Comparison of ENCODE assay signal across 15 cellular contexts in genomic region chr1:25701030-25701785, GRCh38.
DNase-seq lines count a peak whose midpoint lies in the region; ATAC-seq, FAIRE-seq and TF ChIP-seq lines count a peak whose summit lies in the region.
"Had no signal": no experiment of that assay in that cellular context is flagged by ENCODE, and none has a peak within 500 bp of the region (broad histone marks: within the 10 kb centered on the region; RNA-seq: fewer than 3 reads in every experiment).

No MANE protein-coding gene starts in this region.

- H2AFZ ChIP-seq in H1 (ENCODE audit: low read length), result no peak overlapping the region

- no peak overlapping the region for H3K56ac ChIP-seq in H1 (replicated peaks; ENCODE audit: insufficient read length, low read depth, low read length)

- H2BK20ac ChIP-seq in H1 (ENCODE audit: low read length), result peak overlapping the region; percentile 91

- peak overlapping the region; percentile 95; the same call in 1 of the 2 replicates for H2BK12ac ChIP-seq in H1 (ENCODE audit: low read depth, low read length)

- H3K23me2 ChIP-seq in H1 (ENCODE audit: low read depth, low read length), result no peaks in the 10 kb centered on the region

- no peak for FAIRE-seq in H1 (lab: Jason Lieb, UNC)
- FAIRE-seq: G401.6 had no signal

- no peak for ATAC-seq in thoracic aorta (ENCODE audit: insufficient number of reproducible peaks, low FRiP score, low read depth)
- ATAC-seq in GM19455 (IDR thresholded peaks at IDR 0.05; ENCODE audit: unreplicated experiment), result no peak
- ATAC-seq: activated CD8-positive, alpha-beta memory T cell treated with anti-CD3 and anti-CD28 coated beads, Interleukin-2, amount 10 ng/mL, durations not matched to agents 7 days and 5 days had no signal

- whole genome bisulfite sequencing in H1 (ENCODE audit: extremely low coverage in 1 of 2, insufficient coverage in 1 of 2, insufficient read length in 1 of 2, insufficient replicate concordance in 2 of 2, low coverage in 1 of 2, low lambda C conversion rate in 2 of 2, missing lambda C conversion rate in 1 of 2), 2 experiments, result 88% methylated on average over 9 of the region's 9 CpGs; no CpG with 5 or more reads in 1 of the 2 experiments

- peak overlapping the region in 2 of 3 experiments; percentile 63 to 93 for H3K27ac Mint-ChIP-seq in nephron
- H3K27ac Mint-ChIP-seq: activated CD8-positive, alpha-beta memory T cell treated with anti-CD3 and anti-CD28 coated beads, Interleukin-2, amount 10 ng/mL, durations not matched to agents 7 days and 5 days; mesothelial cell of epicardium; progenitor cell of endocrine pancreas had no signal

- POLR2A ChIA-PET in H1 (lab: Charles Lee; ENCODE audit: partially characterized antibody), result interaction anchor here (1.2 to 1.3 kb wide), 3 partner anchors 46 to 85 kb away, joined by 3 read pairs; no protein-coding TSS in a partner anchor

- peaks cover 1% of the 10 kb centered on the region for H3K27me3 Mint-ChIP-seq in nephron (ENCODE audit: low read depth)
- H3K27me3 Mint-ChIP-seq: CD4-positive, alpha-beta T cell had no signal

- H3K27ac ChIP-seq in Peyer's patch (peak overlapping the region in 3 of 4 donors; percentile 38 to 86 (median 52)), H1 (ENCODE audit: low read depth, low read length) (no peak overlapping the region), thoracic aorta (peak overlapping the region; percentile 16 to 56)
- H3K27ac ChIP-seq: SJCRH30 had no signal

- CTCF ChIA-PET in H1 (lab: Charles Lee; ENCODE audit: partially characterized antibody), result interaction anchor here (1.0 to 4.2 kb wide), 8 partner anchors 9 to 129 kb away, joined by 3 to 18 read pairs (median 5); partner anchors contain the start of gene SELENON

- H3K9me3 ChIP-seq in Peyer's patch (no peaks in the 10 kb centered on the region), H1 (ENCODE audit: insufficient read depth in 2 of 2, low read depth in 1 of 2, low read length in 1 of 2) (no peaks in the 10 kb centered on the region), thoracic aorta (no peaks in the 10 kb centered on the region)
- H3K9me3 ChIP-seq: SJCRH30 had no signal

- no peak overlapping the region for H4K8ac ChIP-seq in H1 (ENCODE audit: extremely low read depth, insufficient read depth, low read length)

- no peak overlapping the region for H3K4me3 Mint-ChIP-seq in nephron
- H3K4me3 Mint-ChIP-seq: activated CD8-positive, alpha-beta memory T cell treated with anti-CD3 and anti-CD28 coated beads, Interleukin-2, amount 10 ng/mL, durations not matched to agents 7 days and 5 days; CD4-positive, alpha-beta T cell; mesothelial cell of epicardium had no signal

- peaks cover 0 to 38% (median 0%) of the 10 kb centered on the region in 4 donors for H3K4me1 ChIP-seq in Peyer's patch
- peaks cover 21 to 32% (median 29%) of the 10 kb centered on the region in 4 experiments for H3K4me1 ChIP-seq in H1 (replicated peaks in 1 of 4; ENCODE audit: control insufficient read depth in 3 of 4, insufficient read depth in 4 of 4, low read length in 3 of 4)
- H3K4me1 ChIP-seq in thoracic aorta (ENCODE audit: control insufficient read depth in 1 of 2, low read depth in 2 of 2), result peaks cover 36 to 74% of the 10 kb centered on the region in 2 donors

- H3K36me3 Mint-ChIP-seq in nephron (ENCODE audit: low read depth), result no peaks in the 10 kb centered on the region
- H3K36me3 Mint-ChIP-seq: mesothelial cell of epicardium had no signal

- H3K27me3 ChIP-seq in Peyer's patch (no peaks in the 10 kb centered on the region), H1 (replicated peaks in 1 of 4; ENCODE audit: control insufficient read depth in 3 of 4, extremely low read depth in 1 of 4, insufficient read depth in 3 of 4, low read length in 3 of 4) (no peaks in the 10 kb centered on the region), thoracic aorta (replicated peaks; ENCODE audit: insufficient read depth) (no peaks in the 10 kb centered on the region)
- H3K27me3 ChIP-seq: SJCRH30 had no signal

- peak overlapping the region; percentile 27 for H3K4ac ChIP-seq in H1 (replicated peaks; ENCODE audit: insufficient read length, low read depth, low read length)

- H3K4me1 Mint-ChIP-seq in nephron, result peaks cover 72% of the 10 kb centered on the region

- H4K5ac ChIP-seq in H1 (ENCODE audit: insufficient read length, low read depth, low read length), result no peak overlapping the region

- TF ChIP-seq RAD21 in H1 (IDR thresholded peaks at IDR 0.05 in 1 of 2, conservative IDR thresholded peaks at IDR 0.05 in 1 of 2; ENCODE audit: low read depth in 2 of 2, low read length in 2 of 2), result no peak

- no peak overlapping the region for H3K23ac ChIP-seq in H1 (ENCODE audit: insufficient read length)

- H2BK5ac ChIP-seq in H1 (ENCODE audit: low read depth, low read length), result peak overlapping the region; percentile 73; the same call in 1 of the 2 replicates

- H2BK120ac ChIP-seq in H1 (replicated peaks; ENCODE audit: low read depth, low read length), result no peak overlapping the region

- TF ChIP-seq EP300 in H1 (IDR thresholded peaks at IDR 0.05; ENCODE audit: borderline replicate concordance in 1 of 2, low read depth in 2 of 2, low read length in 2 of 2), result no peak

- H3K14ac ChIP-seq in H1 (ENCODE audit: insufficient read length), result no peak overlapping the region

- H3K36me3 ChIP-seq in Peyer's patch (no peaks in the 10 kb centered on the region), H1 (ENCODE audit: control insufficient read depth in 2 of 4, insufficient read depth in 4 of 4, low read length in 3 of 4) (no peaks in the 10 kb centered on the region), thoracic aorta (no peaks in the 10 kb centered on the region)

- H3K9ac ChIP-seq in H1 (replicated peaks in 1 of 4; ENCODE audit: extremely low read depth in 1 of 4, low read depth in 3 of 4, low read length in 3 of 4), result no peak overlapping the region

- H3K4me2 ChIP-seq in H1 (ENCODE audit: insufficient read depth in 1 of 2, low read depth in 2 of 2, low read length in 2 of 2), result no peak overlapping the region

- peak overlapping the region; percentile 62; the same call in 1 of the 2 replicates for H3K18ac ChIP-seq in H1 (ENCODE audit: extremely low read depth, low read length)

- H3K4me3 ChIP-seq in Peyer's patch (no peak overlapping the region), H1 (ENCODE audit: extremely low read depth in 1 of 4, insufficient read depth in 2 of 4, low read depth in 3 of 4, low read length in 4 of 4) (no peak overlapping the region), thoracic aorta (no peak overlapping the region)
- H3K4me3 ChIP-seq: SJCRH30 had no signal

- no peaks in the 10 kb centered on the region for H3K79me2 ChIP-seq in H1 (ENCODE audit: control insufficient read depth in 1 of 2, insufficient read depth in 2 of 2, low read length in 2 of 2)

- H2BK15ac ChIP-seq in H1 (ENCODE audit: low read length), result peak overlapping the region; percentile 94

- TF ChIP-seq CTCF in Peyer's patch (IDR thresholded peaks at IDR 0.05), result no peak
- no peak for TF ChIP-seq CTCF in H1 (IDR thresholded peaks at IDR 0.05; ENCODE audit: control extremely low read depth in 1 of 3, insufficient read depth in 1 of 3, low read depth in 1 of 3, low read length in 3 of 3)
- TF ChIP-seq CTCF in nephron (IDR thresholded peaks at IDR 0.05; ENCODE audit: unreplicated experiment in 3 of 3), result no peak
- TF ChIP-seq CTCF in thoracic aorta (IDR thresholded peaks at IDR 0.05), result no peak

- DNase-seq in Peyer's patch, result no peak
- no peak for DNase-seq in H1 (ENCODE audit: low read depth in 1 of 2, low spot score in 2 of 2)
- DNase-seq in thoracic aorta (ENCODE audit: low spot score), result no peak
- no peak for DNase-seq in SKM-1 (lab: John Stamatoyannopoulos, UW; ENCODE audit: unreplicated experiment)
- DNase-seq in stimulated activated naive CD4-positive, alpha-beta T cell (lab: John Stamatoyannopoulos, UW), result no peak
- DNase-seq: activated CD8-positive, alpha-beta memory T cell treated with anti-CD3 and anti-CD28 coated beads, Interleukin-2, amount 10 ng/mL, durations not matched to agents 7 days and 5 days; PC-3; SJCRH30; stimulated activated CD4-positive, alpha-beta T cell treated with anti-CD3 and anti-CD28 coated beads, Interleukin-4, amount 100 ng/mL, for 4 hours had no signal

- no peaks in the 10 kb centered on the region for H3K79me1 ChIP-seq in H1 (ENCODE audit: low read depth, low read length)

- H2AK5ac ChIP-seq in H1 (ENCODE audit: low read depth, low read length), result peak overlapping the region; percentile 88

- no peak for TF ChIP-seq POLR2A in Peyer's patch (IDR thresholded peaks at IDR 0.05)
- TF ChIP-seq POLR2A in H1 (IDR thresholded peaks at IDR 0.05; ENCODE audit: control extremely low read depth in 1 of 2, low read depth in 2 of 2, low read length in 2 of 2), result no peak

- peak overlapping the region; percentile 75 for H4K91ac ChIP-seq in H1 (replicated peaks; ENCODE audit: insufficient read length, low read length)

- no peaks in the 10 kb centered on the region for H3K9me3 Mint-ChIP-seq in nephron
- H3K9me3 Mint-ChIP-seq: CD4-positive, alpha-beta T cell; mesothelial cell of epicardium had no signal

- H4K20me1 ChIP-seq in H1 (replicated peaks in 1 of 2; ENCODE audit: control insufficient read depth in 1 of 2, insufficient read depth in 2 of 2, low read length in 2 of 2), result no peaks in the 10 kb centered on the region

TF ChIP-seq in H1, 55 proteins besides CTCF, POLR2A, EP300 and RAD21:
- TF ChIP-seq HDAC6 (IDR thresholded peaks at IDR 0.05; ENCODE audit: low read depth, low read length) (no peak), CHD2 (IDR thresholded peaks at IDR 0.05; ENCODE audit: low read length) (no peak), ATF3 (IDR thresholded peaks at IDR 0.05; ENCODE audit: insufficient read depth, low read depth, low read length) (no peak), TCF12 (IDR thresholded peaks at IDR 0.05; ENCODE audit: low read depth, low read length) (no peak), ZNF274 (IDR thresholded peaks at IDR 0.05; ENCODE audit: borderline replicate concordance, extremely low read depth, low read length) (no peak), SRF (IDR thresholded peaks at IDR 0.05; ENCODE audit: low read depth, low read length) (no peak), TEAD4 (IDR thresholded peaks at IDR 0.05; ENCODE audit: low read depth, low read length) (no peak), TBP (IDR thresholded peaks at IDR 0.05; ENCODE audit: low read depth, low read length) (no peak), GTF2F1 (IDR thresholded peaks at IDR 0.05; ENCODE audit: borderline replicate concordance, low read depth, low read length) (no peak), JUND (IDR thresholded peaks at IDR 0.05; ENCODE audit: low read length) (no peak)
